Comparison of ENCODE assay signal across 8 cellular contexts in the genomic region with DNA sequence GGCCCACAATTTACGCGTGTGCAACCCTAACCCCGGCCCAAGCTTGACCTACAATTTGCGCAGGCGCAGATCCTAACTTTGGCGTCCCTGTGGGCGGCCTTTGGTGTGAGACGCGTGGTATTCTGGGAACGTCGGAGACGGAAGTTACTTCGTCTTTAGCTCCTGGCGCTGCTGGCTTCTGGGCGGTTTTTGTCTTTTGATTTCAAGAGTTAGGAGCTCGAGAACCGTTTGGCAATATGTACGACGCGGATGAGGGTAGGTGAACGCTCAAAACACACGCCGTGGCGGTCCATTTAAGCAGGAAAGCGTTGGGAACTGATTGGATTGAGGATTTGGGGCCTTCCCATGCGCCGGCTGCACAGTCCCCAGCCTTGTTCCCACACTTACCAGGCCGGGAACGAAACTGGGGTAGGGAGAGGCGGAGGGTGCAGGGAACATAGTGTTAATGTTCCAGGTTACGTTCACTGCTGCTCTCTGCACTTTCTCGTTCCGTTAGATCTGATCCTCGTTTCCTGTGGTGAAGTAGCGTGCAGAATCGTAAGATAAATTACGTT. TPM values are rescaled to one million over a fixed set of nuclear protein-coding genes. Genes with fewer than 3 reads are reported as not detected.
A peak's percentile ranks its signal among the peaks of the same experiment; 100 is the strongest.
DNase-seq lines count a peak whose midpoint lies in the region; TF ChIP-seq lines count a peak whose summit lies in the region.

A gene (plus strand): TSS at position 147 of the 554 bp plus-strand sequence. CDS start 90 bp downstream, at position 237.

- peaks cover 10% of the 10 kb centered on the region for H3K79me1 ChIP-seq in mesendoderm (ENCODE audit: low read length)

- H3K79me2 ChIP-seq in mesendoderm (ENCODE audit: control insufficient read depth, insufficient read depth, low read length) = peaks cover 64% of the 10 kb centered on the region

- no peak for TF ChIP-seq CTCF in GM20000 (IDR thresholded peaks at IDR 0.05; ENCODE audit: extremely low read depth, missing control alignments)

- H3K9ac ChIP-seq in endocrine pancreas (ENCODE audit: control insufficient read depth, insufficient read depth, low read length) (peak within 1 kb of the TSS; percentile 82), mesendoderm (ENCODE audit: low read length) (peak within 1 kb of the TSS; percentile 100)

- H4K8ac ChIP-seq in mesendoderm (ENCODE audit: low read depth, low read length) = no peak within 1 kb of the TSS

- H3K56ac ChIP-seq in mesendoderm (ENCODE audit: low read length) = peak within 1 kb of the TSS; percentile 100

- no peak within 1 kb of the TSS for H4K5ac ChIP-seq in mesendoderm (ENCODE audit: low read length)

- peak within 1 kb of the TSS; percentile 88 for H3K4me3 ChIP-seq in endocrine pancreas (ENCODE audit: control insufficient read depth, insufficient read depth, low read length)
- peak within 1 kb of the TSS; percentile 100 for H3K4me3 ChIP-seq in mesendoderm (ENCODE audit: low read length)

- H3K23ac ChIP-seq in mesendoderm (ENCODE audit: low read length) = peak within 1 kb of the TSS; percentile 73

- no peak within 1 kb of the TSS for H2BK15ac ChIP-seq in mesendoderm (replicated peaks; ENCODE audit: low read depth)

- no peaks in the 10 kb centered on the region for H3K27me3 ChIP-seq in endocrine pancreas (ENCODE audit: control insufficient read depth, insufficient read depth, low read length)
- H3K27me3 ChIP-seq in mesendoderm (ENCODE audit: insufficient read depth, low read length, poor library complexity) = no peaks in the 10 kb centered on the region

- no peak within 1 kb of the TSS for H3K4ac ChIP-seq in mesendoderm (ENCODE audit: low read depth, low read length)

- H3K4me1 ChIP-seq in endocrine pancreas (ENCODE audit: control insufficient read depth, insufficient read depth, low read length) (peaks cover 5% of the 10 kb centered on the region), mesendoderm (ENCODE audit: control insufficient read depth, low read depth, low read length) (peaks cover 2% of the 10 kb centered on the region)

- H3K27ac ChIP-seq in mesendoderm (ENCODE audit: low read depth, low read length) = peak within 1 kb of the TSS; percentile 47

- peak within 1 kb of the TSS; percentile 62 for H2AK5ac ChIP-seq in mesendoderm (ENCODE audit: low read length)

- no CpG with 5 or more reads among the region's 37 CpGs for WGBS in mesendoderm (ENCODE audit: extremely low coverage, insufficient coverage, low lambda C conversion rate)

- H3K18ac ChIP-seq in mesendoderm (ENCODE audit: low read length) = no peak within 1 kb of the TSS

- H3K36me3 ChIP-seq in endocrine pancreas (ENCODE audit: control insufficient read depth, insufficient read depth, low read length) (no peaks in the 10 kb centered on the region), mesendoderm (ENCODE audit: control insufficient read depth, insufficient read depth, low read length) (no peaks in the 10 kb centered on the region)

- H2BK120ac ChIP-seq in mesendoderm (ENCODE audit: low read depth, low read length) = no peak within 1 kb of the TSS

- DNase-seq in CMK (ENCODE audit: low read depth) = peak; percentile 86
- DNase-seq in GM20000 (ENCODE audit: low spot score) = peak; percentile 92
- peak; percentile 97 for DNase-seq in HT-29 (ENCODE audit: low spot score)
- peak; percentile 96 for DNase-seq in NOMO-1 treated with dmso at 0.1 percent for 144 hours (lab: John Stamatoyannopoulos, UW; ENCODE audit: unreplicated experiment)
- DNase-seq in activated CD8-positive, alpha-beta memory T cell treated with anti-CD3 and anti-CD28 coated beads for 48 hours (ENCODE audit: low read depth in 2 of 3, low spot score in 2 of 3) = peak; percentile 69 to 82 (median 81)
- DNase-seq in mesendoderm = peak; percentile 99
- peak; percentile 69 for DNase-seq in stimulated activated CD8-positive, alpha-beta memory T cell treated with anti-CD3 and anti-CD28 coated beads, Interleukin-15, amount 100 ng/mL, for 24 hours (ENCODE audit: low read depth)

- peak within 1 kb of the TSS; percentile 72 for H2BK5ac ChIP-seq in mesendoderm (ENCODE audit: low read length)

- peak within 1 kb of the TSS; percentile 94 for H3K4me2 ChIP-seq in mesendoderm (ENCODE audit: low read length)

- no peaks in the 10 kb centered on the region for H3K9me3 ChIP-seq in endocrine pancreas (ENCODE audit: control insufficient read depth, low read length)

RNA-seq across cellular contexts. Expression of the gene that starts here (rescaled TPM):
- total RNA-seq in HT-29 (2014; rRNA removed; shearing (Covaris generic)) = 62.6 and 71.0 TPM in 2 replicates
- polyA plus RNA-seq in mesendoderm (2013, experiment 1 of 2) = 76.2 TPM
- 74.4 TPM for polyA plus RNA-seq in mesendoderm (2013, experiment 2 of 2)

Comparison
In these comparisons a context has a peak if more than half of its experiments do, and no peak if none do; other contexts are left out.
1. Peak in every context shown above with its lines: DNase-seq, H3K4me3 ChIP-seq and H3K27ac ChIP-seq.